In genomic region chr1:215076312-215076711, GRCh38 we compare ENCODE assay signal across 8 cellular contexts. TPM values are rescaled to one million over a fixed set of nuclear protein-coding genes. Genes with fewer than 3 reads are reported as not detected.
A peak's percentile ranks its signal among the peaks of the same experiment; 100 is the strongest.
DNase-seq lines count a peak whose midpoint lies in the region; ATAC-seq, FAIRE-seq and TF ChIP-seq lines count a peak whose summit lies in the region.
"Had no signal": no experiment of that assay in that cellular context is flagged by ENCODE, and none has a peak within 500 bp of the region (broad histone marks: within the 10 kb centered on the region; RNA-seq: fewer than 3 reads in every experiment).

No MANE protein-coding gene starts in this region.

- no peak for TF ChIP-seq EP300 in transverse colon (IDR thresholded peaks at IDR 0.05; ENCODE audit: low read depth)

- H3K4me3 ChIP-seq in transverse colon: no peak overlapping the region

- intact Hi-C loops in transverse colon (cut with DNase I; ENCODE audit: low total_unique reads): no loop called here

- DNase-seq in GM13977 (ENCODE audit: low spot score) (peak; percentile 39), OCI-M1 (lab: John Stamatoyannopoulos, UW) (peak; percentile 45), iPS-NIHi7 (ENCODE audit: extremely low spot score) (peak; percentile 51), transverse colon (no peak), NCI-H1048 (lab: John Stamatoyannopoulos, UW) (no peak), frontal cortex (ENCODE audit: low spot score in 2 of 2) (no peak)

- in situ Hi-C loops in GM13977 (cut with MboI; ENCODE audit: low pct_unique_long_range_greater_than_20kb, low sequenced_read_pairs, unreplicated experiment): no loop called here
- in situ Hi-C loops in transverse colon (cut with MboI; ENCODE audit: low pct_ligation_motif_present in 1 of 4, low pct_unique_long_range_greater_than_20kb in 1 of 4, low sequenced_read_pairs in 3 of 4): no loop called here

- no peak for TF ChIP-seq POLR2A in transverse colon (IDR thresholded peaks at IDR 0.05)

- no peaks in the 10 kb centered on the region for H3K9me3 ChIP-seq in transverse colon

- no peak for FAIRE-seq in frontal cortex (lab: Jason Lieb, UNC)

- H3K36me3 ChIP-seq in transverse colon: no peaks in the 10 kb centered on the region

- H3K27me3 ChIP-seq in transverse colon: peaks cover 16% of the 10 kb centered on the region

- ATAC-seq in HG02610 (IDR thresholded peaks at IDR 0.05; ENCODE audit: unreplicated experiment): peak; percentile 75

- no peaks in the 10 kb centered on the region for H3K4me1 ChIP-seq in transverse colon

- TF ChIP-seq CTCF in GM13977 (IDR thresholded peaks at IDR 0.05; ENCODE audit: extremely low read depth, insufficient read depth, missing control alignments): peak; percentile 60
- no peak for TF ChIP-seq CTCF in transverse colon (IDR thresholded peaks at IDR 0.05)

- H3K27ac ChIP-seq in transverse colon: no peak overlapping the region

RNA-seq across cellular contexts. Expression of gene KCNK2, which starts 6.2 kb away (rescaled TPM):
- total RNA-seq in transverse colon (under 1 TPM in 2 of 4 donors, not detected in 2; 0.32 to 0.41 TPM), frontal cortex (78.7 TPM)
- total RNA-seq: T-helper 2 cell treated with Interferon-gamma antibody and Interleukin-4, amounts not matched to agents 100 ng/mL and 5 ng/mL, for 36 hours had no signal

Comparison
In these comparisons a context has a peak if more than half of its experiments do, and no peak if none do; other contexts are left out.
1. DNase-seq: peak in GM13977 (single experiment), OCI-M1 (single experiment) and iPS-NIHi7 (single experiment); none in transverse colon (single experiment), NCI-H1048 (single experiment) and frontal cortex (0 of 2).
2. RNA of gene KCNK2, which starts 6.2 kb away (total RNA-seq): 78.7 TPM in frontal cortex (single experiment); 0.32 to 0.41 TPM in transverse colon; every median in the first group is over 10 times any median in the second.